In genomic region chr10:131224106-131224505, GRCh38 we compare ENCODE assay signal across 35 cellular contexts.
"Had no signal": no experiment of that assay in that cellular context is flagged by ENCODE, and none has a peak within 500 bp of the region (broad histone marks: within the 10 kb centered on the region; RNA-seq: fewer than 3 reads in every experiment).

No MANE protein-coding gene starts in this region.

- H3K9ac ChIP-seq: KMS-11 had no signal

- FAIRE-seq: bronchial epithelial cell had no signal

- ATAC-seq: activated naive CD4-positive, alpha-beta T cell treated with anti-CD3 and anti-CD28 coated beads, Interleukin-2, amount 50 U/mL, for 72 hours; activated T-cell treated with anti-CD3 and anti-CD28 coated beads, Interleukin-2, amount 50 U/mL, for 4 hours; PC-3 had no signal

- H3K4me1 ChIP-seq: adrenal gland, Peyer's patch had no signal

- H3K36me3 ChIP-seq: adrenal gland, Peyer's patch had no signal

- H3K9me3 ChIP-seq: adrenal gland, Peyer's patch had no signal

- DNase-seq: activated B cell treated with CpG ODN at 0.5 μM for 24 hours; activated CD4-positive, alpha-beta memory T cell treated with anti-CD3 and anti-CD28 coated beads for 36 hours; activated CD4-positive, alpha-beta T cell treated with anti-CD3 and anti-CD28 coated beads for 4 hours; activated CD4-positive, alpha-beta T cell treated with anti-CD3 and anti-CD28 coated beads, Interleukin-2, amount 50 U/mL, for 1 hour; activated CD4-positive, CD25-positive, alpha-beta regulatory T cell treated with anti-CD3 and anti-CD28 coated beads, Interleukin-2, amount 50 U/mL, for 72 hours; activated CD8-positive, alpha-beta memory T cell treated with anti-CD3 and anti-CD28 coated beads, Interleukin-2, amount 50 U/mL, for 4 hours; activated gamma-delta T cell treated with Interleukin-2 at 50 U/mL for 16 hours; activated naive CD4-positive, alpha-beta T cell treated with anti-CD3 and anti-CD28 coated beads for 36 hours; activated T-cell treated with anti-CD3 and anti-CD28 coated beads for 4 hours; activated T-cell treated with anti-CD3 and anti-CD28 coated beads, Interleukin-2, amount 50 U/mL, for 4 hours; adrenal gland; anterior cingulate cortex; MM.1S; MV-4-11; NCI-H1092; NCI-H146; NCI-H187; NCI-H2029 treated with DMSO at 0.1 percent for 48 hours; NCI-H2107; NCI-H2171; NCI-H510A; NCI-H526; NCI-H748 treated with DMSO at 0.1 percent for 48 hours; NK-92 treated with Interleukin-12 subunit alpha and Interleukin-12 subunit beta, amount 100 ng/mL, for 24 hours; PC-3; Peyer's patch; RPMI8226; SW 1271; T-helper 1 cell; T-helper 2 cell; T-helper 9 cell had no signal

- H3K4me3 ChIP-seq: adrenal gland, Peyer's patch had no signal

- H3K27ac ChIP-seq: adrenal gland, KMS-11, Peyer's patch, VCaP had no signal

- H3K4me2 ChIP-seq: KMS-11 had no signal

- H3K27me3 ChIP-seq: adrenal gland, Peyer's patch had no signal
